Comparison of ENCODE assay signal across 15 cellular contexts in genomic region chr15:56165234-56165633, GRCh38.
"Had no signal": no experiment of that assay in that cellular context is flagged by ENCODE, and none has a peak within 500 bp of the region (broad histone marks: within the 10 kb centered on the region; RNA-seq: fewer than 3 reads in every experiment).

No MANE protein-coding gene starts in this region.

- DNase-seq: activated B cell treated with CpG ODN at 0.5 μM for 24 hours; activated naive CD8-positive, alpha-beta T cell treated with anti-CD3 and anti-CD28 coated beads for 36 hours; endodermal cell; glutamatergic neuron; left colon; right lobe of liver; spleen; stimulated activated CD4-positive, alpha-beta T cell treated with anti-CD3 and anti-CD28 coated beads, Interleukin-2, amount 100 ng/mL, for 24 hours; testis; uterus had no signal

- ATAC-seq: esophagus mucosa, left colon, psoas muscle, right lobe of liver had no signal

- H3K27ac ChIP-seq: psoas muscle, right lobe of liver, spleen, testis, uterus had no signal

- H3K9me3 Mint-ChIP-seq: activated B cell treated with CpG ODN at 0.5 μM for 24 hours; endodermal cell; nephron; stimulated activated naive CD8-positive, alpha-beta T cell treated with anti-CD3 and anti-CD28 coated beads, Interleukin-15, Interleukin-2, amounts not matched to agents 100 ng/mL and 50 ng/mL, for 24 hours; T-helper 1 cell treated with Interleukin-12 subunit alpha and Interleukin-12 subunit beta and Interleukin-4 antibody, amounts not matched to agents 30 μg/mL and 1 μg/mL, for 36 hours had no signal

- H3K27me3 Mint-ChIP-seq: activated B cell treated with CpG ODN at 0.5 μM for 24 hours; activated naive CD8-positive, alpha-beta T cell treated with anti-CD3 and anti-CD28 coated beads for 36 hours; stimulated activated naive CD8-positive, alpha-beta T cell treated with anti-CD3 and anti-CD28 coated beads, Interleukin-15, Interleukin-2, amounts not matched to agents 100 ng/mL and 50 ng/mL, for 24 hours had no signal

- H3K4me3 Mint-ChIP-seq: activated B cell treated with CpG ODN at 0.5 μM for 24 hours; activated naive CD8-positive, alpha-beta T cell treated with anti-CD3 and anti-CD28 coated beads for 36 hours; endodermal cell; nephron; stimulated activated naive CD8-positive, alpha-beta T cell treated with anti-CD3 and anti-CD28 coated beads, Interleukin-15, Interleukin-2, amounts not matched to agents 100 ng/mL and 50 ng/mL, for 24 hours; T-helper 1 cell treated with Interleukin-12 subunit alpha and Interleukin-12 subunit beta and Interleukin-4 antibody, amounts not matched to agents 30 μg/mL and 1 μg/mL, for 36 hours had no signal

- H3K27ac Mint-ChIP-seq: activated B cell treated with CpG ODN at 0.5 μM for 24 hours; activated naive CD8-positive, alpha-beta T cell treated with anti-CD3 and anti-CD28 coated beads for 36 hours; nephron; stimulated activated naive CD8-positive, alpha-beta T cell treated with anti-CD3 and anti-CD28 coated beads, Interleukin-15, Interleukin-2, amounts not matched to agents 100 ng/mL and 50 ng/mL, for 24 hours had no signal
